ENCODE assay signal across 32 cellular contexts in the genomic region with DNA sequence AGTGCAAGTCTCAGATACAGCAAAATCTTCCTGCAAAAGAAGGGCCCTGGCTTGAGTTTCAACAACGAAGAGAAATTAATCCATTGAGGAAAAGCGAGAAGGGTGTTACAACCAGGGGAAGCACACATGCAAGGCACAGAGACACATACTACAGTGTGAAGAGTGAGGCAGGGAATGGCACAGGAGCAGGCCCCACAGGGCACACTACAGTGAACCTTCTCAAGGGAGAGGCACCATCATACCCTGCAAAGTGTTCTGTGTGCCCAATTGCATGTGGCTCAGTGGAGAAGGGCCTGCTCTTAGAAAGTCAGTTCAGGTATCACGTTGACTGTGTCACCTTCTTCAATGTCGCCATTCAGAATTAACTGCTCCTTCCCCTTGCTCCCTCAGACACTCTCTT.
"Had no signal": no experiment of that assay in that cellular context is flagged by ENCODE, and none has a peak within 500 bp of the region (broad histone marks: within the 10 kb centered on the region; RNA-seq: fewer than 3 reads in every experiment).

No MANE protein-coding gene starts in this region.

- ATAC-seq: activated CD4-positive, CD25-positive, alpha-beta regulatory T cell treated with anti-CD3 and anti-CD28 coated beads, Interleukin-2, amount 50 U/mL, for 24 hours; activated CD8-positive, alpha-beta T cell treated with anti-CD3 and anti-CD28 coated beads for 36 hours; activated T-cell treated with anti-CD3 and anti-CD28 coated beads, Interleukin-2, amount 50 U/mL, for 4 hours; activated T-helper 17 cell treated with anti-CD3 and anti-CD28 coated beads, Interleukin-2, amount 50 U/mL, for 72 hours; effector memory CD8-positive, alpha-beta T cell; foreskin keratinocyte; gastrocnemius medialis; T-helper 17 cell had no signal

- H3K27ac ChIP-seq: brain microvascular endothelial cell, esophagus muscularis mucosa, foreskin keratinocyte, gastrocnemius medialis, WERI-Rb-1 had no signal

- FAIRE-seq: astrocyte, colon had no signal

- H3K4me1 ChIP-seq: esophagus muscularis mucosa, foreskin keratinocyte, gastrocnemius medialis had no signal

- H3K4me3 ChIP-seq: esophagus muscularis mucosa, gastrocnemius medialis had no signal

- H3K9me3 ChIP-seq: esophagus muscularis mucosa, gastrocnemius medialis had no signal

- H3K36me3 ChIP-seq: brain microvascular endothelial cell, esophagus muscularis mucosa, gastrocnemius medialis, WERI-Rb-1 had no signal

- H3K27me3 ChIP-seq: brain microvascular endothelial cell, esophagus muscularis mucosa, foreskin keratinocyte, gastrocnemius medialis had no signal

- DNase-seq: activated B cell treated with CpG ODN at 0.5 μM for 24 hours; activated CD4-positive, alpha-beta T cell treated with anti-CD3 and anti-CD28 coated beads for 48 hours; activated CD4-positive, alpha-beta T cell treated with anti-CD3 and anti-CD28 coated beads, Interleukin-2, amount 50 U/mL, for 1 hour; activated CD4-positive, alpha-beta T cell treated with anti-CD3 and anti-CD28 coated beads, Interleukin-2, amount 50 U/mL, for 48 hours; activated CD8-positive, alpha-beta memory T cell treated with anti-CD3 and anti-CD28 coated beads for 24 hours; activated CD8-positive, alpha-beta T cell treated with anti-CD3 and anti-CD28 coated beads for 36 hours; activated effector memory CD4-positive, alpha-beta T cell treated with Interleukin-2 at 50 U/mL for 16 hours; activated gamma-delta T cell treated with Interleukin-2 at 50 U/mL for 16 hours; activated naive CD4-positive, alpha-beta T cell treated with anti-CD3 and anti-CD28 coated beads, Interleukin-2, amount 50 U/mL, for 16 hours; activated naive CD4-positive, alpha-beta T cell treated with Interleukin-2 at 50 U/mL for 16 hours; activated T-cell treated with anti-CD3 and anti-CD28 coated beads, Interleukin-2, amount 50 U/mL, for 4 hours; amniotic stem cell; anterior cingulate cortex; brain microvascular endothelial cell; caudate nucleus; cortex of kidney; dermis blood vessel endothelial cell; effector CD4-positive, alpha-beta T cell; effector memory CD8-positive, alpha-beta T cell; erythroblast; foreskin keratinocyte; gastrocnemius medialis; glutamatergic neuron; T-helper 1 cell; T-helper 17 cell; T1000; WERI-Rb-1 had no signal
